Comparison of ENCODE assay signal across 14 cellular contexts in genomic region chr13:57569981-57570380, GRCh38.
DNase-seq lines count a peak whose midpoint lies in the region; ATAC-seq and TF ChIP-seq lines count a peak whose summit lies in the region.
"Had no signal": no experiment of that assay in that cellular context is flagged by ENCODE, and none has a peak within 500 bp of the region (broad histone marks: within the 10 kb centered on the region; RNA-seq: fewer than 3 reads in every experiment).

No MANE protein-coding gene starts in this region.

- intact Hi-C loops in lower lobe of right lung (cut with DNase I) (no loop called here), sigmoid colon (cut with DNase I) (no loop called here)

- peak overlapping the region; percentile 69 for H3K4me2 ChIP-seq in Loucy (ENCODE audit: low read depth, low read length, poor library complexity, severe bottlenecking)

- H3K27me3 ChIP-seq in Loucy (ENCODE audit: insufficient read depth, low read length, poor library complexity, severe bottlenecking) (no peaks in the 10 kb centered on the region), lower lobe of right lung (ENCODE audit: low read depth) (no peaks in the 10 kb centered on the region), sigmoid colon (no peaks in the 10 kb centered on the region)
- H3K27me3 ChIP-seq: SJCRH30 had no signal

- H3K4me1 ChIP-seq in Loucy (ENCODE audit: insufficient read depth, low read length, poor library complexity, severe bottlenecking): peaks cover 19% of the 10 kb centered on the region
- no peaks in the 10 kb centered on the region for H3K4me1 ChIP-seq in lower lobe of right lung
- no peaks in the 10 kb centered on the region for H3K4me1 ChIP-seq in sigmoid colon

- H3K27ac ChIP-seq in lower lobe of right lung: no peak overlapping the region
- no peak overlapping the region for H3K27ac ChIP-seq in sigmoid colon
- H3K27ac ChIP-seq: RWPE1, SJCRH30 had no signal

- H3K79me2 ChIP-seq in Loucy (ENCODE audit: insufficient read depth, low read length): no peaks in the 10 kb centered on the region

- no peak for TF ChIP-seq POLR2A in sigmoid colon (IDR thresholded peaks at IDR 0.05)

- no peak overlapping the region for H3K9ac ChIP-seq in Loucy (ENCODE audit: low read depth, low read length, poor library complexity, severe bottlenecking)

- H2AFZ ChIP-seq in Loucy (ENCODE audit: low read length): no peak overlapping the region

- no peaks in the 10 kb centered on the region for H3K36me3 ChIP-seq in Loucy (ENCODE audit: insufficient read depth, low read length)
- no peaks in the 10 kb centered on the region for H3K36me3 ChIP-seq in lower lobe of right lung
- H3K36me3 ChIP-seq in sigmoid colon: no peaks in the 10 kb centered on the region
- H3K36me3 ChIP-seq: SJCRH30 had no signal

- H3K4me3 ChIP-seq in Loucy (ENCODE audit: low read length, poor library complexity, severe bottlenecking): peak overlapping the region; percentile 45
- H3K4me3 ChIP-seq in lower lobe of right lung: no peak overlapping the region
- no peak overlapping the region for H3K4me3 ChIP-seq in sigmoid colon
- H3K4me3 ChIP-seq: SJCRH30 had no signal

- H4K20me1 ChIP-seq in Loucy (ENCODE audit: insufficient read depth, low read length, poor library complexity, severe bottlenecking): no peaks in the 10 kb centered on the region

- H3F3A ChIP-seq in Loucy (ENCODE audit: low read depth): peaks cover 8% of the 10 kb centered on the region; the same call in 1 of the 2 replicates

- no peaks in the 10 kb centered on the region for H3K9me2 ChIP-seq in Loucy (replicated peaks; ENCODE audit: low read depth, low read length)

- 33 to 49% methylated on average over 1 of the region's 1 CpG for WGBS in sigmoid colon, 2 donors

- ATAC-seq in lower lobe of right lung: no peak

- DNase-seq in HS-5 (ENCODE audit: low read depth) (peak; percentile 4), SW480 (ENCODE audit: low spot score) (peak; percentile 9), left kidney (ENCODE audit: low read depth, low spot score) (peak; percentile 20), lower lobe of right lung (no peak), NCI-H1417 treated with DMSO at 0.1 percent for 48 hours (lab: John Stamatoyannopoulos, UW) (no peak), sigmoid colon (no peak)
- DNase-seq: ACHN, H7, NCI-H1105 treated with DMSO at 0.1 percent for 48 hours, NCI-H2029, NCI-H524 had no signal

- no peaks in the 10 kb centered on the region for H3K9me3 ChIP-seq in Loucy (ENCODE audit: insufficient read depth, low read depth, low read length)
- no peaks in the 10 kb centered on the region for H3K9me3 ChIP-seq in lower lobe of right lung
- peaks cover 0 to 2% (median 0%) of the 10 kb centered on the region in 4 donors for H3K9me3 ChIP-seq in sigmoid colon
- H3K9me3 ChIP-seq: SJCRH30 had no signal

- TF ChIP-seq CTCF in Loucy (conservative IDR thresholded peaks at IDR 0.05; ENCODE audit: low read length) (no peak), lower lobe of right lung (IDR thresholded peaks at IDR 0.05) (no peak), sigmoid colon (IDR thresholded peaks at IDR 0.05) (no peak)

- no peak for TF ChIP-seq EP300 in sigmoid colon (IDR thresholded peaks at IDR 0.05)

Comparison
In these comparisons a context has a peak if more than half of its experiments do, and no peak if none do; other contexts are left out.
1. DNase-seq: peak in HS-5 (single experiment), SW480 (single experiment) and left kidney (single experiment); none in lower lobe of right lung (single experiment), NCI-H1417 treated with DMSO at 0.1 percent for 48 hours (single experiment) and sigmoid colon (single experiment).